In the genomic region with DNA sequence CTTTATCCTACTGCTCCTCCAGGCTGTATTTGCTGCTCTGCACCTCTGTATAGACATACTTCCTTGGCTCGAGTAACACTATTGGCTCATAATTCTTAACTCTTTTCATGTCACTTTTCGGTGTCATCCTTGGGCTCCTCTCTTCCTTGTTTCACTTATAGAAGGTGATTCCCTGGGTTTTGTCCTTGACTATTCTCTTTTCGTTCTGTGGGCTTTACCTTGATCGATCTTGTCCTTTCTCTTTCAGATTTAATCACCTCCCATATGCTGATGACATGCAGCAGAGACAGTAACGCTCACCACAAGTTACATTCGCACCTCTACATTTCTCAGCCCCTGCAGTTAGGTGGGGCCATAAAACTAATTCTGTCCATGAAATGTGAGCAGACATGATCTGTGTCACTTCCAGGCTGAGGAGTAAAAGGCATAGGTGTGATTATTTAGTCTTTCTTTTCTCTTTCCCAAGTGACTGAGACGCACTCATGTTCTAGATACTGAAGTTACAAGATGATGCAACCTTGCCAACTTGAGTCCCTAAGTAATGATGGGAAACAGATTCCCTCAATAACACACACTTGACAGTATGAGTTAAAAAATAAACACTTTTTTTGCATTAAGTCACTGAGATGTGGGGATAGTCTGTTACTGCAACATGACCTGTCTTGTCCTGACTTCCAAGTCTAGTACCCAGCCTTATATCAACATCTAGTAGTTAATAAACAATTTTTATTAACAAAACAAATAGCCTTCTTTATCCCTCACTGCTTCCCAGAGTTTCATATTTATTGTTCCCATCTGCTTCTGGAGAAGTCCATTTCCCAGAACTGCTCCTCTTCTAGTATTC, we compare ENCODE assay signal across 15 cellular contexts. TPM values are rescaled to one million over a fixed set of nuclear protein-coding genes. Genes with fewer than 3 reads are reported as not detected.
DNase-seq lines count a peak whose midpoint lies in the region; ATAC-seq, FAIRE-seq and TF ChIP-seq lines count a peak whose summit lies in the region.
"Had no signal": no experiment of that assay in that cellular context is flagged by ENCODE, and none has a peak within 500 bp of the region (broad histone marks: within the 10 kb centered on the region; RNA-seq: fewer than 3 reads in every experiment).

No MANE protein-coding gene starts in this region.

- H3K4me1 Mint-ChIP-seq in T-helper 17 cell, result peaks cover 2% of the 10 kb centered on the region

- peak; percentile 84 for ATAC-seq in HG02798 (IDR thresholded peaks at IDR 0.05; ENCODE audit: poor library complexity, unreplicated experiment)
- peak; percentile 74 for ATAC-seq in HG03521 (IDR thresholded peaks at IDR 0.05; ENCODE audit: unreplicated experiment)
- ATAC-seq in T-helper 17 cell, result no peak
- no peak for ATAC-seq in left cardiac atrium

- H3K27ac Mint-ChIP-seq in T-helper 17 cell, result no peak overlapping the region

- no peak for TF ChIP-seq CTCF in GM13976 (IDR thresholded peaks at IDR 0.05; ENCODE audit: borderline replicate concordance, control extremely low read depth, extremely low read depth, insufficient read depth, missing control alignments)

- intact Hi-C loops in left cardiac atrium (cut with DNase I), result no loop called here

- H3K27me3 Mint-ChIP-seq in T-helper 17 cell, result peaks cover 21% of the 10 kb centered on the region

- DNase-seq in GM13976 (ENCODE audit: low spot score) (peak; percentile 60), GM19239 (ENCODE audit: insufficient read length, low spot score) (peak; percentile 9), putamen (ENCODE audit: low spot score) (no peak), iPS-NIHi7 (ENCODE audit: extremely low spot score) (no peak), T-helper 17 cell (no peak), left cardiac atrium (no peak)
- DNase-seq: activated CD4-positive, alpha-beta T cell treated with anti-CD3 and anti-CD28 coated beads, Interleukin-2, amount 50 U/mL, for 48 hours; adrenal gland; effector CD4-positive, alpha-beta T cell; midbrain; NCI-H1417; NK-92 treated with Interleukin-12 subunit alpha and Interleukin-12 subunit beta, amount 100 ng/mL, for 24 hours; SW 1271 had no signal

- peak; percentile 49 for FAIRE-seq in GM19239 (lab: Jason Lieb, UNC)

- peaks cover 2% of the 10 kb centered on the region for H3K36me3 Mint-ChIP-seq in T-helper 17 cell (ENCODE audit: low read depth)

- no peaks in the 10 kb centered on the region for H3K9me3 ChIP-seq in T-helper 17 cell (ENCODE audit: control insufficient read depth, low read length, poor library complexity, severe bottlenecking)
- H3K9me3 ChIP-seq: adrenal gland had no signal

- H3K4me3 Mint-ChIP-seq in T-helper 17 cell, result no peak overlapping the region

- in situ Hi-C loops in GM13976 (cut with MboI; ENCODE audit: low sequenced_read_pairs, unreplicated experiment), result loop anchor here (25.0 kb wide), 1 partner anchor 319 kb away; a partner anchor contains a TSS

RNA-seq across cellular contexts. Expression of a gene that starts 49.9 kb away (rescaled TPM):
- total RNA-seq in T-helper 17 cell (not detected), left cardiac atrium (not detected)

Comparison
In these comparisons a context has a peak if more than half of its experiments do, and no peak if none do; other contexts are left out.
1. DNase-seq: peak in GM13976 (single experiment) and GM19239 (single experiment); none in putamen (single experiment), iPS-NIHi7 (single experiment), T-helper 17 cell (0 of 3) and left cardiac atrium (single experiment).
2. ATAC-seq: peak in HG02798 (single experiment) and HG03521 (single experiment); none in T-helper 17 cell (single experiment) and left cardiac atrium (0 of 2).